12 cellular contexts compared by ENCODE assay signal in the genomic region with DNA sequence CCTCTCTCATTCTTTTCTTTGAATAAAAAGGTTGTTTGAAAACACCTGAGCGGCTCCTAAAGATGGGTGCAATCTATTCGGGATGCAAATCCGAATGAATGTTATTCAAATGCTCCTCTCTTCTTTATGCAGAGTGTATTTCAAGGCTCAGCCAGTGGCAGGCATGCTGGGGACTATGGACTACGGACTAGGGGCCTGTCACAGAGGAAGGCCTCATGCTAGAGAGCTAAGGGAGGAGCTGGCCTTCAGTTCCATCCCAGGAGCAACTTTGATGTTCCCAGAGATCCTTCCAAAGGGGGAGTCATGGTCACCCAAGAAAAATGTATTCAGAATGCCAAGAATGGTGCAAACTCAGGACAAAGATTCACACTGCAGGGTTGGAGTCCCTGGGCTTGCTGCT. TPM values are rescaled to one million over a fixed set of nuclear protein-coding genes. Genes with fewer than 3 reads are reported as not detected.
DNase-seq lines count a peak whose midpoint lies in the region; ATAC-seq, FAIRE-seq and TF ChIP-seq lines count a peak whose summit lies in the region.
"Had no signal": no experiment of that assay in that cellular context is flagged by ENCODE, and none has a peak within 500 bp of the region (broad histone marks: within the 10 kb centered on the region; RNA-seq: fewer than 3 reads in every experiment).

No MANE protein-coding gene starts in this region.

- SMC1A ChIA-PET in GM12878 (lab: Charles Lee; ENCODE audit: uncharacterized antibody, unreplicated experiment) = interaction anchor here (0.6 to 3.3 kb wide), 3 partner anchors 22 to 603 kb away, joined by 3 to 19 read pairs (median 4); no protein-coding TSS in a partner anchor

- WGBS in GM12878 (ENCODE audit: insufficient coverage, insufficient replicate concordance, low lambda C conversion rate, missing lambda C conversion rate) = 19% methylated on average over 4 of the region's 4 CpGs

- H3K4me3 ChIP-seq in Loucy (ENCODE audit: low read length, poor library complexity, severe bottlenecking) = peak overlapping the region; percentile 59
- H3K4me3 ChIP-seq in GM12878 = no peak overlapping the region
- H3K4me3 ChIP-seq: ovary had no signal

- H3K27ac Mint-ChIP-seq in T-helper 1 cell treated with Interleukin-12 subunit alpha and Interleukin-12 subunit beta and Interleukin-4 antibody, amounts not matched to agents 30 μg/mL and 1 μg/mL, for 36 hours = peak overlapping the region; percentile 81
- H3K27ac Mint-ChIP-seq in stimulated activated effector memory CD8-positive, alpha-beta T cell treated with anti-CD3 and anti-CD28 coated beads, Interleukin-12 subunit alpha, Interleukin-12 subunit beta, amount 100 ng/mL, for 72 hours = peak overlapping the region; percentile 74

- peaks cover 63% of the 10 kb centered on the region for H3K36me3 Mint-ChIP-seq in T-helper 1 cell treated with Interleukin-12 subunit alpha and Interleukin-12 subunit beta and Interleukin-4 antibody, amounts not matched to agents 30 μg/mL and 1 μg/mL, for 36 hours (ENCODE audit: low read depth)
- H3K36me3 Mint-ChIP-seq in stimulated activated effector memory CD8-positive, alpha-beta T cell treated with anti-CD3 and anti-CD28 coated beads, Interleukin-12 subunit alpha, Interleukin-12 subunit beta, amount 100 ng/mL, for 72 hours = peaks cover 58% of the 10 kb centered on the region

- peaks cover 11% of the 10 kb centered on the region; the same call in 1 of the 2 replicates for H3K36me3 ChIP-seq in Loucy (ENCODE audit: insufficient read depth, low read length)
- H3K36me3 ChIP-seq in GM12878 (ENCODE audit: control insufficient read depth in 2 of 2, insufficient read depth in 2 of 2, low read length in 1 of 2) = peaks cover 0 to 2% of the 10 kb centered on the region in 2 experiments; a peak in 1 of 4 replicates
- H3K36me3 ChIP-seq: ovary had no signal

- no peak for FAIRE-seq in GM12878 (lab: Jason Lieb, UNC)
- FAIRE-seq: A204.1 had no signal

- H3K27me3 Mint-ChIP-seq in T-helper 1 cell treated with Interleukin-12 subunit alpha and Interleukin-12 subunit beta and Interleukin-4 antibody, amounts not matched to agents 30 μg/mL and 1 μg/mL, for 36 hours (ENCODE audit: low read depth) = no peaks in the 10 kb centered on the region

- POLR2A ChIA-PET in GM12878 (lab: Charles Lee) = no interaction called here

- no peak for TF ChIP-seq EP300 in GM12878 (IDR thresholded peaks at IDR 0.05; ENCODE audit: borderline replicate concordance in 1 of 2, control insufficient read depth in 1 of 2, low read depth in 2 of 2, low read length in 2 of 2)

- DNase-seq in T-helper 1 cell (no peak), GM12878 (ENCODE audit: low read depth, low spot score) (no peak), erythroblast (lab: John Stamatoyannopoulos, UW) (no peak), head of caudate nucleus (no peak)
- no peak for DNase-seq in stimulated activated effector memory CD8-positive, alpha-beta T cell treated with anti-CD3 and anti-CD28 coated beads, Interleukin-12 subunit alpha, Interleukin-12 subunit beta, amount 100 ng/mL, for 72 hours (ENCODE audit: low spot score in 2 of 2)
- DNase-seq: DMS79 treated with DMSO at 0.1 percent for 48 hours had no signal

- TF ChIP-seq RAD21 in GM12878 (IDR thresholded peaks at IDR 0.05; ENCODE audit: insufficient read depth, low read depth, low read length) = no peak

- no peaks in the 10 kb centered on the region for H3K9me2 ChIP-seq in Loucy (replicated peaks; ENCODE audit: low read depth, low read length)

- CTCF ChIA-PET in GM12878 (lab: Yijun Ruan, JAX) = interaction anchor here (0.9 kb wide), 1 partner anchor 25 kb away, joined by 3 read pairs; no protein-coding TSS in a partner anchor

- no peak overlapping the region for H3K27ac ChIP-seq in GM12878 (ENCODE audit: control insufficient read depth, insufficient read depth)

- ATAC-seq in GM12878 (peak; percentile 5), GM18511 (IDR thresholded peaks at IDR 0.05; ENCODE audit: unreplicated experiment) (no peak)
- ATAC-seq in stimulated activated effector memory CD8-positive, alpha-beta T cell treated with anti-CD3 and anti-CD28 coated beads, Interleukin-12 subunit alpha, Interleukin-12 subunit beta, amount 100 ng/mL, for 72 hours = no peak

- RAD21 ChIA-PET in GM12878 (lab: Charles Lee; ENCODE audit: unreplicated experiment) = interaction anchor here (1.0 to 1.5 kb wide), 2 partner anchors 22 to 167 kb away, joined by 3 to 4 read pairs; no protein-coding TSS in a partner anchor

- H3K9me3 ChIP-seq in Loucy (ENCODE audit: insufficient read depth, low read depth, low read length) (no peaks in the 10 kb centered on the region), GM12878 (replicated peaks; ENCODE audit: control insufficient read depth, insufficient read depth, low read length) (no peaks in the 10 kb centered on the region)
- H3K9me3 ChIP-seq: ovary had no signal

- peaks cover 54% of the 10 kb centered on the region for H3K4me1 Mint-ChIP-seq in T-helper 1 cell treated with Interleukin-12 subunit alpha and Interleukin-12 subunit beta and Interleukin-4 antibody, amounts not matched to agents 30 μg/mL and 1 μg/mL, for 36 hours (ENCODE audit: low read depth)
- peaks cover 57% of the 10 kb centered on the region for H3K4me1 Mint-ChIP-seq in stimulated activated effector memory CD8-positive, alpha-beta T cell treated with anti-CD3 and anti-CD28 coated beads, Interleukin-12 subunit alpha, Interleukin-12 subunit beta, amount 100 ng/mL, for 72 hours

- H3K4me3 Mint-ChIP-seq in T-helper 1 cell treated with Interleukin-12 subunit alpha and Interleukin-12 subunit beta and Interleukin-4 antibody, amounts not matched to agents 30 μg/mL and 1 μg/mL, for 36 hours = peak overlapping the region; percentile 68
- H3K4me3 Mint-ChIP-seq in stimulated activated effector memory CD8-positive, alpha-beta T cell treated with anti-CD3 and anti-CD28 coated beads, Interleukin-12 subunit alpha, Interleukin-12 subunit beta, amount 100 ng/mL, for 72 hours = peak overlapping the region; percentile 52

- no TSS peak for BruUV-seq in GM12878 (replicated peaks; lab: Mats Ljungman, UMichigan)

- intact Hi-C loops in GM12878 (cut with micrococcal nuclease; ENCODE audit: unreplicated experiment) = loop anchor here (1.0 to 5.0 kb wide), 5 partner anchors 9 to 282 kb away; partner anchors contain the start of gene ALOX5AP
- intact Hi-C loops in head of caudate nucleus (cut with DNase I) = no loop called here

- H3K79me2 ChIP-seq in Loucy (ENCODE audit: insufficient read depth, low read length) = peaks cover 69% of the 10 kb centered on the region
- no peaks in the 10 kb centered on the region for H3K79me2 ChIP-seq in GM12878 (ENCODE audit: control insufficient read depth, insufficient read depth, low read length)

- H2AFZ ChIP-seq in Loucy (ENCODE audit: low read length) (no peak overlapping the region), GM12878 (ENCODE audit: control insufficient read depth, low read depth, low read length) (no peak overlapping the region)

- in situ Hi-C loops in GM12878 (cut with MboI) = no loop called here

- H3F3A ChIP-seq in Loucy (ENCODE audit: low read depth) = peaks cover 14% of the 10 kb centered on the region

- TF ChIP-seq CTCF in Loucy (conservative IDR thresholded peaks at IDR 0.05; ENCODE audit: low read length) = no peak
- no peak for TF ChIP-seq CTCF in GM12878 (IDR thresholded peaks at IDR 0.05 in 2 of 3, conservative IDR thresholded peaks at IDR 0.05 in 1 of 3; ENCODE audit: control insufficient read depth in 2 of 3, extremely low read depth in 1 of 3, insufficient read depth in 1 of 3, low read depth in 3 of 3, low read length in 3 of 3)

- H3K9me3 Mint-ChIP-seq in T-helper 1 cell treated with Interleukin-12 subunit alpha and Interleukin-12 subunit beta and Interleukin-4 antibody, amounts not matched to agents 30 μg/mL and 1 μg/mL, for 36 hours = no peaks in the 10 kb centered on the region
- no peaks in the 10 kb centered on the region for H3K9me3 Mint-ChIP-seq in stimulated activated effector memory CD8-positive, alpha-beta T cell treated with anti-CD3 and anti-CD28 coated beads, Interleukin-12 subunit alpha, Interleukin-12 subunit beta, amount 100 ng/mL, for 72 hours

- no peak for TF ChIP-seq POLR2A in GM12878 (IDR thresholded peaks at IDR 0.05; ENCODE audit: low read depth, low read length)
- TF ChIP-seq POLR2A in erythroblast (IDR thresholded peaks at IDR 0.05; ENCODE audit: low read length) = no peak

- H3K9ac ChIP-seq in Loucy (ENCODE audit: low read depth, low read length, poor library complexity, severe bottlenecking) (peak overlapping the region; percentile 57), GM12878 (ENCODE audit: control insufficient read depth, insufficient read depth, low read length) (no peak overlapping the region)

- H3K4me1 ChIP-seq in Loucy (ENCODE audit: insufficient read depth, low read length, poor library complexity, severe bottlenecking) = peaks cover 68% of the 10 kb centered on the region
- peaks cover 24% of the 10 kb centered on the region for H3K4me1 ChIP-seq in GM12878 (ENCODE audit: control insufficient read depth, insufficient read depth, low read length)

- H3K4me2 ChIP-seq in Loucy (ENCODE audit: low read depth, low read length, poor library complexity, severe bottlenecking) (peak overlapping the region; percentile 89), GM12878 (ENCODE audit: control insufficient read depth, insufficient read depth) (peak overlapping the region; percentile 39; the same call in 1 of the 2 replicates)

- H4K20me1 ChIP-seq in Loucy (ENCODE audit: insufficient read depth, low read length, poor library complexity, severe bottlenecking) = no peaks in the 10 kb centered on the region
- no peaks in the 10 kb centered on the region; the same call in 1 of the 2 replicates for H4K20me1 ChIP-seq in GM12878 (ENCODE audit: control insufficient read depth, insufficient read depth)

- no peaks in the 10 kb centered on the region for H3K27me3 ChIP-seq in Loucy (ENCODE audit: insufficient read depth, low read length, poor library complexity, severe bottlenecking)
- H3K27me3 ChIP-seq in GM12878 (replicated peaks in 1 of 2; ENCODE audit: control insufficient read depth in 2 of 2, insufficient read depth in 2 of 2, low read length in 1 of 2) = no peaks in the 10 kb centered on the region
- H3K27me3 ChIP-seq: ovary had no signal

RNA-seq across cellular contexts. Expression of gene ALOX5AP, which starts 9.3 kb away (rescaled TPM):
- 33.3 and 39.3 TPM in 2 replicates for total RNA-seq in GM12878 (2013; cell fraction: nucleolus; rRNA removed)
- total RNA-seq in GM12878 (2014; rRNA removed) (82.5 and 92.9 TPM in 2 replicates), GM12878 (2014; rRNA removed; fragmentation: Illumina TruSeq; extraction: Trizol) (56.9 and 59.4 TPM in 2 replicates), GM12878 (2021) (45.9 and 48.5 TPM in 2 replicates)
- 56.3 TPM for polyA plus RNA-seq in GM12878 (2011; ENCODE audit: low read depth)
- polyA plus RNA-seq in GM12878 (2011; rRNA removed) (278 and 283 TPM in 2 replicates), GM12878 (2014; fragmentation: Illumina TruSeq; extraction: Trizol) (137 and 156 TPM in 2 replicates), GM12878 (2014; fragmentation: Nextera tagmentation; extraction: Ambion mirVana) (100 to 1,000 TPM; 321 to 426 TPM), GM12878 (2014; rRNA removed) (88.0 and 91.9 TPM in 2 replicates), GM12878 (2016; fragmentation: Nextera tagmentation; extraction: Ambion mirVana) (100 to 1,000 TPM; 105 to 114 TPM)
- 238 and 302 TPM in 2 replicates for polyA plus RNA-seq in GM12878 (2011; cell fraction: cytosol; rRNA removed)
- polyA plus RNA-seq in GM12878 (2011; cell fraction: nucleus; rRNA removed) = 74.4 and 118 TPM in 2 replicates
- 37.3 and 38.9 TPM in 2 replicates for polyA plus RNA-seq in GM12878 (2012)
- 192 and 220 TPM in 2 replicates for polyA minus RNA-seq in GM12878 (2011; rRNA and poly(A)+ RNA removed)
- polyA minus RNA-seq in GM12878 (2011; cell fraction: cytosol; rRNA and poly(A)+ RNA removed) = 27.6 and 28.6 TPM in 2 replicates
- polyA minus RNA-seq in GM12878 (2011; cell fraction: nucleus; rRNA and poly(A)+ RNA removed) = 21.3 and 23.0 TPM in 2 replicates
- total RNA-seq: SK-MEL-5 had no signal
